ENCODE assay signal across 15 cellular contexts in the genomic region with DNA sequence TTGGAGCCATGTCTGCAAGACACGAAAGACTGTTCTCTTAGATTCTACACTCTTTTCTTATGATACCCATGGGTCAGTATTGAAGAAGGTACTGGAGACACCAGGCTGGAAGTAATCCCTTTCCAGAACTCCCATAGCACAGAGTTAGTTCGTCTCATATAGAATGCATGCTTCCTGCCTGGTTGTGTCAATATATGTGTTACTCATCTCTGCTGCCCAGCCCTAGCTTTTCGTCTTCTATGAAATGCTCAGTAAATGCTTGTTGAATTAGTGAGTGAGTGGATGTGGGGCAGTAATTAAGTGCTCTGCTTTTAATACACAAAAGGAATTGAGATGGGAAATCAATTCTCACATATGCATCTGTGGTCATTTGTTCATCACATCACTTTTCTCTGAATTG. TPM values are rescaled to one million over a fixed set of nuclear protein-coding genes. Genes with fewer than 3 reads are reported as not detected.
"Had no signal": no experiment of that assay in that cellular context is flagged by ENCODE, and none has a peak within 500 bp of the region (broad histone marks: within the 10 kb centered on the region; RNA-seq: fewer than 3 reads in every experiment).

No MANE protein-coding gene starts in this region.

- H3K4me3 ChIP-seq: hepatocyte, psoas muscle, spleen, upper lobe of left lung had no signal

- ATAC-seq: activated CD8-positive, alpha-beta T cell treated with anti-CD3 and anti-CD28 coated beads for 36 hours; activated T-cell treated with anti-CD3 and anti-CD28 coated beads, Interleukin-2, amount 50 U/mL, for 4 hours; left lobe of liver; psoas muscle; sciatic nerve; stimulated activated naive CD8-positive, alpha-beta T cell treated with anti-CD3 and anti-CD28 coated beads, Interleukin-15, amount 100 ng/mL, for 72 hours; WTC11 had no signal

- DNase-seq: activated CD4-positive, alpha-beta T cell treated with anti-CD3 and anti-CD28 coated beads for 48 hours; activated CD8-positive, alpha-beta T cell treated with anti-CD3 and anti-CD28 coated beads for 36 hours; activated effector memory CD4-positive, alpha-beta T cell treated with Interleukin-2 at 50 U/mL for 16 hours; activated naive CD4-positive, alpha-beta T cell treated with anti-CD3 and anti-CD28 coated beads, Interleukin-2, amount 50 U/mL, for 16 hours; activated T-cell treated with anti-CD3 and anti-CD28 coated beads, Interleukin-2, amount 50 U/mL, for 4 hours; psoas muscle; spleen; stimulated activated naive CD8-positive, alpha-beta T cell treated with anti-CD3 and anti-CD28 coated beads, Interleukin-15, amount 100 ng/mL, for 72 hours; upper lobe of left lung had no signal

- H3K4me1 ChIP-seq: psoas muscle, spleen, upper lobe of left lung had no signal

- H3K27me3 ChIP-seq: hepatocyte, spleen, upper lobe of left lung had no signal

- H2AFZ ChIP-seq: hepatocyte had no signal

- H3K9me3 ChIP-seq: psoas muscle, upper lobe of left lung had no signal

- H3K4me2 ChIP-seq: hepatocyte had no signal

- H3K36me3 ChIP-seq: spleen, upper lobe of left lung had no signal

- H3K27ac ChIP-seq: hepatocyte, psoas muscle, spleen, upper lobe of left lung had no signal

RNA-seq across cellular contexts. Expression of gene ADCY10, which starts 32.1 kb away (rescaled TPM):
- total RNA-seq: activated T-cell treated with anti-CD3 and anti-CD28 coated beads, Interleukin-2, amount 50 U/mL, for 4 hours; lung microvascular endothelial cell; neural crest cell had no signal
